Comparison of ENCODE assay signal across 8 cellular contexts in genomic region chr17:59892849-59893616, GRCh38. TPM values are rescaled to one million over a fixed set of nuclear protein-coding genes. Genes with fewer than 3 reads are reported as not detected.
DNase-seq lines count a peak whose midpoint lies in the region; ATAC-seq and TF ChIP-seq lines count a peak whose summit lies in the region.

Gene RPS6KB1, plus strand, starts transcription at chr17:59893121. Its CDS starts 64 bp downstream, at chr17:59893185.
A gene with protein sequence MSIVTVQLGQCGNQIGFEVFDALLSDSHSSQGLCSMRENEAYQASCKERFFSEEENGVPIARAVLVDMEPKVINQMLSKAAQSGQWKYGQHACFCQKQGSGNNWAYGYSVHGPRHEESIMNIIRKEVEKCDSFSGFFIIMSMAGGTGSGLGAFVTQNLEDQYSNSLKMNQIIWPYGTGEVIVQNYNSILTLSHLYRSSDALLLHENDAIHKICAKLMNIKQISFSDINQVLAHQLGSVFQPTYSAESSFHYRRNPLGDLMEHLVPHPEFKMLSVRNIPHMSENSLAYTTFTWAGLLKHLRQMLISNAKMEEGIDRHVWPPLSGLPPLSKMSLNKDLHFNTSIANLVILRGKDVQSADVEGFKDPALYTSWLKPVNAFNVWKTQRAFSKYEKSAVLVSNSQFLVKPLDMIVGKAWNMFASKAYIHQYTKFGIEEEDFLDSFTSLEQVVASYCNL (minus strand): TSS chr17:59892943. CDS start chr17:59891002, 1,941 bp downstream.

- TF ChIP-seq CTCF in Panc1 (IDR thresholded peaks at IDR 0.05), result no peak

- no TSS peak for BruUV-seq in Panc1 (replicated peaks; lab: Mats Ljungman, UMichigan)

- ATAC-seq in GM21717 (IDR thresholded peaks at IDR 0.05; ENCODE audit: unreplicated experiment), result peak; percentile 79
- peak; percentile 98 for ATAC-seq in Panc1

- H3K4me1 ChIP-seq in Panc1 (ENCODE audit: control insufficient read depth, insufficient read depth, low read length) (peaks cover 8% of the 10 kb centered on the region), esophagus (ENCODE audit: control insufficient read depth in 2 of 2, insufficient read depth in 2 of 2, low read length in 1 of 2) (peaks cover 0 to 4% of the 10 kb centered on the region in 2 donors), mucosa of stomach (ENCODE audit: control insufficient read depth, insufficient read depth, low read length) (peaks cover 4% of the 10 kb centered on the region)

- intact Hi-C loops in Panc1 (cut with micrococcal nuclease; ENCODE audit: unreplicated experiment), result no loop called here

- H3K27ac ChIP-seq in Panc1 (ENCODE audit: low read length) (peak within 1 kb of the TSS; percentile 87), esophagus (ENCODE audit: low read depth in 2 of 2, low read length in 1 of 2) (peak within 1 kb of the TSS; percentile 90 to 92)

- DNase-seq in DMS153 treated with DMSO at 0.1 percent for 48 hours (lab: John Stamatoyannopoulos, UW; ENCODE audit: unreplicated experiment), result peak; percentile 96
- DNase-seq in KG1 (lab: John Stamatoyannopoulos, UW), result peak; percentile 86
- DNase-seq in Panc1 (ENCODE audit: low read depth, low spot score), result peak; percentile 98
- peak; percentile 95 to 97 for DNase-seq in activated T-cell treated with anti-CD3 and anti-CD28 coated beads, Interleukin-2, amount 50 U/mL, for 48 hours
- peak; percentile 94 to 95 for DNase-seq in stimulated activated CD8-positive, alpha-beta memory T cell treated with anti-CD3 and anti-CD28 coated beads, Interleukin-7, amount 100 ng/mL, for 1 hour (ENCODE audit: low read depth in 2 of 2)

- peaks cover 14% of the 10 kb centered on the region for H3K36me3 ChIP-seq in Panc1 (ENCODE audit: control insufficient read depth, insufficient read depth, low read length)
- peaks cover 0 to 4% of the 10 kb centered on the region in 2 donors for H3K36me3 ChIP-seq in esophagus (ENCODE audit: control insufficient read depth in 2 of 2, insufficient read depth in 2 of 2, low read length in 1 of 2)
- no peaks in the 10 kb centered on the region for H3K36me3 ChIP-seq in mucosa of stomach (ENCODE audit: control insufficient read depth, insufficient read depth, low read length)

- H3K27me3 ChIP-seq in Panc1 (ENCODE audit: control insufficient read depth, insufficient read depth, low read length), result no peaks in the 10 kb centered on the region
- H3K27me3 ChIP-seq in esophagus (ENCODE audit: control insufficient read depth in 1 of 2, insufficient read depth in 2 of 2, low read length in 2 of 2), result no peaks in the 10 kb centered on the region
- no peaks in the 10 kb centered on the region for H3K27me3 ChIP-seq in mucosa of stomach (ENCODE audit: control insufficient read depth, insufficient read depth, low read length)

- POLR2A ChIA-PET in Panc1 (lab: Charles Lee), result interaction anchor here (0.9 kb wide), 1 partner anchor 49 kb away, joined by 3 read pairs; no protein-coding TSS in a partner anchor

- H3K4me3 ChIP-seq in Panc1 (ENCODE audit: low read depth in 2 of 2, low read length in 2 of 2) (peak within 1 kb of the TSS; percentile 68 to 89), esophagus (ENCODE audit: low read depth in 1 of 2, low read length in 2 of 2) (peak within 1 kb of the TSS; percentile 90 to 91), mucosa of stomach (ENCODE audit: low read length) (peak within 1 kb of the TSS; percentile 69)

- CTCF ChIA-PET in Panc1 (lab: Charles Lee), result no interaction called here

- in situ Hi-C loops in Panc1 (cut with HindIII; ENCODE audit: low pct_unique_long_range_greater_than_20kb, low sequenced_read_pairs), result no loop called here

- peak within 1 kb of the TSS; percentile 95 for H3K9ac ChIP-seq in mucosa of stomach (ENCODE audit: low read length)

- H3K9me3 ChIP-seq in Panc1 (ENCODE audit: control insufficient read depth, insufficient read depth, low read depth, low read length) (no peaks in the 10 kb centered on the region), esophagus (ENCODE audit: control insufficient read depth in 2 of 2, insufficient read depth in 1 of 2, low read depth in 1 of 2, low read length in 1 of 2) (no peaks in the 10 kb centered on the region), mucosa of stomach (ENCODE audit: control insufficient read depth, low read length) (no peaks in the 10 kb centered on the region)

- 1% methylated on average over 59 to 60 of the region's 60 CpGs for WGBS in esophagus, 2 donors

RNA-seq across cellular contexts. Expression of gene RPS6KB1, which starts in this region (rescaled TPM):
- 34.6 TPM for total RNA-seq in Panc1 (2021; ENCODE audit: unreplicated experiment)
- polyA plus RNA-seq in Panc1 (2012; ENCODE audit: insufficient read length), result 28.0 TPM
- 10 to 100 TPM; 13.2 to 13.5 TPM for polyA plus RNA-seq in esophagus

RNA-seq across cellular contexts. Expression of the second gene that starts in this region (rescaled TPM):
- 12.5 TPM for total RNA-seq in Panc1 (2021; ENCODE audit: unreplicated experiment)
- 8.6 TPM for polyA plus RNA-seq in Panc1 (2012; ENCODE audit: insufficient read length)
- polyA plus RNA-seq in esophagus, result 1 to 10 TPM; 7.1 to 8.4 TPM

Comparison
In these comparisons a context has a peak if more than half of its experiments do, and no peak if none do; other contexts are left out.
1. Peak in every context shown above with its lines: DNase-seq, ATAC-seq, H3K4me3 ChIP-seq and H3K27ac ChIP-seq.